Comparison of ENCODE assay signal across 11 cellular contexts in the genomic region with DNA sequence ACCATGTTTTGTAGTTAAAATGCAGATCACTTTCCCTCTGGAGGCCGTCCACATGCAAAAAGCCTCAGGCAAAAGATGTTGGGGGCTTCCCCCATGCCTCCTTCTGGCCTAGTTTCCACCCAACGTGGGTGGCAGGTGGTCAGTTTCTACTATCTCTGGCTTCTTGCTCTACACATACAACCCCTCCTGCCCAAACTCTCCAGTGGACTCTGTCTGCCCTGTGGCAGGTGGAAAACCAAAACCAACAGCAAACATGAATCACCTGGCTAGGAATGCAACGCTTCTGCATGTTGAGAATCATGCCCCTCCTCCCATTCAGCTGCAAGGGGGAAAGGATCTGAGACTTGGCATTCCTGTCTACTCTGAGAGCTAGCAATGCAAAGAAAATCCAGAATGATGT.
DNase-seq lines count a peak whose midpoint lies in the region; ATAC-seq, FAIRE-seq and TF ChIP-seq lines count a peak whose summit lies in the region.
"Had no signal": no experiment of that assay in that cellular context is flagged by ENCODE, and none has a peak within 500 bp of the region (broad histone marks: within the 10 kb centered on the region; RNA-seq: fewer than 3 reads in every experiment).

No MANE protein-coding gene starts in this region.

- no peaks in the 10 kb centered on the region for H3K36me3 Mint-ChIP-seq in natural killer cell

- no peak for TF ChIP-seq CTCF in natural killer cell (IDR thresholded peaks at IDR 0.05)

- ATAC-seq in GM21367 (IDR thresholded peaks at IDR 0.05; ENCODE audit: unreplicated experiment) (peak; percentile 81), HG03520 (IDR thresholded peaks at IDR 0.05; ENCODE audit: unreplicated experiment) (peak; percentile 71), natural killer cell (no peak)

- intact Hi-C loops in natural killer cell (cut with micrococcal nuclease), result no loop called here

- H3K9me3 Mint-ChIP-seq in natural killer cell, result no peaks in the 10 kb centered on the region

- no peak overlapping the region for H3K27ac Mint-ChIP-seq in natural killer cell

- H3K27me3 Mint-ChIP-seq in natural killer cell (ENCODE audit: low read depth in 2 of 2), result no peaks in the 10 kb centered on the region

- no peak overlapping the region for H3K4me3 Mint-ChIP-seq in natural killer cell

- DNase-seq in DMS53 treated with DMSO at 0.1 percent for 48 hours (lab: John Stamatoyannopoulos, UW; ENCODE audit: unreplicated experiment) (peak; percentile 46), iPS DF 19.7 (ENCODE audit: low read depth, low spot score) (peak; percentile 28), natural killer cell (no peak), frontal cortex (ENCODE audit: low spot score in 2 of 2) (no peak), NCI-H128 (lab: John Stamatoyannopoulos, UW; ENCODE audit: unreplicated experiment) (no peak)
- no peak for DNase-seq in activated CD4-positive, alpha-beta T cell treated with anti-CD3 and anti-CD28 coated beads, Interleukin-2, amount 50 U/mL, for 4 hours
- DNase-seq: activated T-cell treated with anti-CD3 and anti-CD28 coated beads for 4 hours, SHP77 treated with DMSO at 0.1 percent for 48 hours had no signal

- H3K4me1 Mint-ChIP-seq in natural killer cell, result peaks cover 3 to 4% of the 10 kb centered on the region in 2 donors

- no peak for FAIRE-seq in frontal cortex (lab: Jason Lieb, UNC)
- FAIRE-seq: endothelial cell of umbilical vein had no signal

Comparison
In these comparisons a context has a peak if more than half of its experiments do, and no peak if none do; other contexts are left out.
1. DNase-seq: peak in DMS53 treated with DMSO at 0.1 percent for 48 hours (single experiment) and iPS DF 19.7 (single experiment); none in natural killer cell (single experiment), frontal cortex (0 of 2), activated CD4-positive, alpha-beta T cell treated with anti-CD3 and anti-CD28 coated beads, Interleukin-2, amount 50 U/mL, for 4 hours (0 of 2) and NCI-H128 (single experiment).
2. ATAC-seq: peak in GM21367 (single experiment) and HG03520 (single experiment); none in natural killer cell (0 of 3).